In the genomic region with DNA sequence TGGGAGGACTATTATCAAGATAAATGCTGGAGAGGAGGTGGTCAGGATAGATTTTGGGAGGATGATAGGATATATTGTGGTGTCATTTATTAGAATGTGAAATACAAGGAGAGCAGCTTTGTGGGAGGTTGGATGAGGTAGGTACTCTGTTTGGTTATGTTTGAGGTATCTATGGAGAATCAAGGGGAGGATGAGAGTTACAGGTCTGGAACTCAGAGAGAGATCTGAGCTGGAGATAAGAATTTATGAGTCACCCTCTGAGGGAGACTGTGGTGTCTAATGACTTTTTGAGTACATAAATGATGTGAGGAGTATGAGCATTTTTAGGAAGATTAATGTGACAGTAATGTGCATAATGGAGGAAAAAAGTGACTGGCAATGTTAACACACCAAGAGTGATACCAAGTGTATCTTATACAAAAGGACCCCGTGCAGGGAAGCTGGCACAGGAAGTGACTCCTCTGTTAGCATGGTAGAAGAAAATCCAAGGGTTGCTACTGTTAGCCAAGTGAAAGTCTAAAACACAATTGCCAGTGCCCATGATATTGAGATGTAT, we compare ENCODE assay signal across 8 cellular contexts. TPM values are rescaled to one million over a fixed set of nuclear protein-coding genes. Genes with fewer than 3 reads are reported as not detected.
A peak's percentile ranks its signal among the peaks of the same experiment; 100 is the strongest.
DNase-seq lines count a peak whose midpoint lies in the region; ATAC-seq and TF ChIP-seq lines count a peak whose summit lies in the region.

No MANE protein-coding gene starts in this region.

- ATAC-seq in GM19328 (IDR thresholded peaks at IDR 0.05; ENCODE audit: unreplicated experiment) (peak; percentile 44), upper lobe of right lung (peak; percentile 42), GM19324 (IDR thresholded peaks at IDR 0.05; ENCODE audit: low FRiP score, unreplicated experiment) (no peak)

- H3K4me3 ChIP-seq in AG04449 (ENCODE audit: low read depth, low read length) (no peak overlapping the region), breast epithelium (no peak overlapping the region), upper lobe of right lung (no peak overlapping the region), Caco-2 (ENCODE audit: low read depth, low read length) (no peak overlapping the region)

- no peak for TF ChIP-seq POLR2A in breast epithelium (IDR thresholded peaks at IDR 0.05)

- no peaks in the 10 kb centered on the region for H3K27me3 Mint-ChIP-seq in Caco-2 (ENCODE audit: insufficient read depth, unreplicated experiment)

- no TSS peak for BruUV-seq in Caco-2 (replicated peaks; lab: Mats Ljungman, UMichigan)

- H3K36me3 ChIP-seq in breast epithelium (no peaks in the 10 kb centered on the region), upper lobe of right lung (no peaks in the 10 kb centered on the region), Caco-2 (ENCODE audit: control insufficient read depth, insufficient read depth, low read length) (peaks cover 3% of the 10 kb centered on the region; the same call in 1 of the 2 replicates)

- H3K4me3 Mint-ChIP-seq in Caco-2 (ENCODE audit: unreplicated experiment): no peak overlapping the region

- intact Hi-C loops in breast epithelium (cut with DNase I; ENCODE audit: low total_unique reads) (no loop called here), upper lobe of right lung (cut with DNase I) (no loop called here), Caco-2 (cut with micrococcal nuclease; ENCODE audit: unreplicated experiment) (loop anchor here (2.0 kb wide), 1 partner anchor 23 kb away; no protein-coding TSS in a partner anchor)

- CTCF ChIA-PET in AG04449 (lab: Yijun Ruan, JAX): interaction anchor here (0.8 to 1.2 kb wide), 2 partner anchors 12 to 45 kb away, joined by 3 read pairs; no protein-coding TSS in a partner anchor
- CTCF ChIA-PET in Caco-2 (lab: Charles Lee): no interaction called here

- no peaks in the 10 kb centered on the region for H3K9me3 Mint-ChIP-seq in Caco-2 (ENCODE audit: unreplicated experiment)

- no peaks in the 10 kb centered on the region for H3K4me1 Mint-ChIP-seq in Caco-2 (ENCODE audit: low read depth, unreplicated experiment)

- DNase-seq in AG04449 (ENCODE audit: low read depth, low spot score): peak; percentile 57
- peak; percentile 64 for DNase-seq in HS-27A (ENCODE audit: low read depth)
- no peak for DNase-seq in breast epithelium (ENCODE audit: low spot score in 2 of 2)
- DNase-seq in upper lobe of right lung: no peak
- DNase-seq in germinal center (ENCODE audit: low spot score): no peak
- no peak for DNase-seq in Caco-2

- no peak overlapping the region for H3K27ac Mint-ChIP-seq in Caco-2 (ENCODE audit: unreplicated experiment)

- TF ChIP-seq CTCF in AG04449 (IDR thresholded peaks at IDR 0.05; ENCODE audit: insufficient read depth, low read length, missing control alignments): no peak
- TF ChIP-seq CTCF in breast epithelium (IDR thresholded peaks at IDR 0.05): no peak
- no peak for TF ChIP-seq CTCF in upper lobe of right lung (IDR thresholded peaks at IDR 0.05)
- TF ChIP-seq CTCF in Caco-2 (IDR thresholded peaks at IDR 0.05; ENCODE audit: insufficient read depth in 1 of 2, low read depth in 1 of 2, low read length in 1 of 2, severe bottlenecking in 1 of 2, unreplicated experiment in 1 of 2): no peak

- H3K4me1 ChIP-seq in breast epithelium: peaks cover 6% of the 10 kb centered on the region in 2 donors
- H3K4me1 ChIP-seq in upper lobe of right lung: peaks cover 16% of the 10 kb centered on the region
- peaks cover 64% of the 10 kb centered on the region for H3K4me1 ChIP-seq in Caco-2

- POLR2A ChIA-PET in AG04449 (lab: Yijun Ruan, JAX): interaction anchor here (0.6 kb wide), 1 partner anchor 31 kb away, joined by 3 read pairs; no protein-coding TSS in a partner anchor
- POLR2A ChIA-PET in Caco-2 (lab: Charles Lee): no interaction called here

- H3K9me3 ChIP-seq in breast epithelium: no peaks in the 10 kb centered on the region
- H3K9me3 ChIP-seq in upper lobe of right lung: no peaks in the 10 kb centered on the region
- H3K9me3 ChIP-seq in Caco-2: no peaks in the 10 kb centered on the region

- H3K27ac ChIP-seq in breast epithelium (peak overlapping the region; percentile 46 to 74), upper lobe of right lung (no peak overlapping the region)

- no peaks in the 10 kb centered on the region for H3K27me3 ChIP-seq in breast epithelium
- no peaks in the 10 kb centered on the region for H3K27me3 ChIP-seq in upper lobe of right lung
- H3K27me3 ChIP-seq in Caco-2 (replicated peaks; ENCODE audit: control insufficient read depth, insufficient read depth, low read length): no peaks in the 10 kb centered on the region

- H3K36me3 Mint-ChIP-seq in Caco-2 (ENCODE audit: insufficient read depth, unreplicated experiment): peaks cover 23% of the 10 kb centered on the region

RNA-seq across cellular contexts. Expression of a gene that starts 48.2 kb away (rescaled TPM):
- total RNA-seq in breast epithelium (100 to 1,000 TPM; 166 to 187 (median 178) TPM), upper lobe of right lung (158 TPM), Caco-2 (2022) (270 and 292 TPM in 2 replicates)

Comparison
In these comparisons a context has a peak if more than half of its experiments do, and no peak if none do; other contexts are left out.
1. DNase-seq: peak in AG04449 (single experiment) and HS-27A (single experiment); none in breast epithelium (0 of 2), upper lobe of right lung (single experiment), germinal center (single experiment) and Caco-2 (0 of 2).